Comparison of ENCODE assay signal across 30 cellular contexts in the genomic region with DNA sequence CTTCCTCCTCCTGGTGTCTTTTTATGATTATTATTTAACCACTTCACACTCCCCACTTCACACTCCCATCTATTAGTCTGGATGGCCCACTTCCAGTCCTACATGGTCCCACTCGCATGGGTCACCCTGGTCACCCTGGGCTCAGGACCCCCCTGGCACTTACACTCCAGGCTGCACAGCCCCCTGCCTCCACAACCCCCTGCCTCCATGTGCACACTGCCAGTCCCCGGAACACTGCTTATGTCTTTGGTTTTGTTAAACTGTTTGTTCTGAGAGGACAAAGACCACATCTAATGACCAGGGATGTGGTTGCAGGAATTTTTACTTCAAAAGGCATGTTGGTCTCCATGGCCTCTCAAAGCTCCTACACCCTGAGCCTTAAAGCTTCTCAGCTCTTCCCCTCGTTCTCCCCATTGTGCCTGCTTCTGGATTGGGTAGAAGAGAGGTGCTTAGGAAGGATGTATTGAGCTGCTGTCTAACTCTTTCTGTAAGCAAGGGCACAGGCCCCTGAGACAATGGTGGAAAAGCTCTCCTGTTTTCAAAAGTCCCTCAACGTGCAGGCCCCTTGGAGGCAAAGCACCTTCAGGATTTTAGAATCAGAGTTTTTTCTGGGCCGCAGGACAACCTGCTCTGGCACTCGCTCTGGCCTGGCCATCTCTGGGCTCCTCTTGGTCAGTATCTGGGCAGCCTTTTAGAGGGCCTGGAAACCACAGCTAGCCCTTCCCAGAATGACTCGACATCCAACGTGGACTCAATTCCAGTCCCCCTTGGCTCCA.
DNase-seq lines count a peak whose midpoint lies in the region; ATAC-seq, FAIRE-seq and TF ChIP-seq lines count a peak whose summit lies in the region.
"Had no signal": no experiment of that assay in that cellular context is flagged by ENCODE, and none has a peak within 500 bp of the region (broad histone marks: within the 10 kb centered on the region; RNA-seq: fewer than 3 reads in every experiment).

No MANE protein-coding gene starts in this region.

- H2BK15ac ChIP-seq in IMR-90 (ENCODE audit: low read depth, low read length) = no peak overlapping the region

- 100% methylated on average over 2 of the region's 8 CpGs; no CpG with 5 or more reads in 1 of the 2 experiments for WGBS in IMR-90 (ENCODE audit: extremely low coverage in 2 of 2, insufficient read length in 1 of 2), 2 experiments
- 43% methylated on average over 8 of the region's 8 CpGs for WGBS in K562 (ENCODE audit: insufficient coverage, low coverage, missing lambda C conversion rate)

- H3K4me2 ChIP-seq in IMR-90 (ENCODE audit: low read depth, low read length) (no peak overlapping the region), K562 (ENCODE audit: insufficient read depth, low read length) (no peak overlapping the region)
- H3K4me2 ChIP-seq: PC-9, smooth muscle cell had no signal

- no peak overlapping the region for H4K5ac ChIP-seq in IMR-90 (ENCODE audit: low read depth, low read length)

- no peak overlapping the region for H2BK5ac ChIP-seq in IMR-90 (ENCODE audit: low read depth, low read length, poor library complexity, severe bottlenecking)

- no peaks in the 10 kb centered on the region for H3K9me1 ChIP-seq in IMR-90 (ENCODE audit: insufficient read depth, low read length)
- H3K9me1 ChIP-seq in K562 (ENCODE audit: control insufficient read depth, insufficient read depth, low read length) = no peaks in the 10 kb centered on the region

- no peaks in the 10 kb centered on the region for H3K79me2 ChIP-seq in K562 (ENCODE audit: control insufficient read depth, insufficient read depth, low read length)
- H3K79me2 ChIP-seq: parathyroid adenoma had no signal

- H3K9me3 ChIP-seq in IMR-90 (ENCODE audit: control insufficient read depth, insufficient read depth, low read length) (no peaks in the 10 kb centered on the region), K562 (replicated peaks; ENCODE audit: control insufficient read depth, insufficient read depth, low read depth, low read length) (no peaks in the 10 kb centered on the region), lower lobe of right lung (no peaks in the 10 kb centered on the region), tibial artery (no peaks in the 10 kb centered on the region)
- H3K9me3 ChIP-seq: BE2C, suprapubic skin had no signal

- H2BK20ac ChIP-seq in IMR-90 (ENCODE audit: low read depth, low read length) = no peak overlapping the region; the same call in 1 of the 2 replicates

- no TSS peak for BruUV-seq in IMR-90 (replicated peaks; lab: Mats Ljungman, UMichigan)
- no TSS peak for BruUV-seq in K562 (replicated peaks; lab: Mats Ljungman, UMichigan)

- H3K23ac ChIP-seq in IMR-90 (ENCODE audit: low read depth, low read length) = no peak overlapping the region

- no peaks in the 10 kb centered on the region for H3K36me3 ChIP-seq in IMR-90 (ENCODE audit: control insufficient read depth, insufficient read depth, low read length)
- no peaks in the 10 kb centered on the region for H3K36me3 ChIP-seq in K562 (ENCODE audit: control insufficient read depth, insufficient read depth, low read length)
- no peaks in the 10 kb centered on the region for H3K36me3 ChIP-seq in lower lobe of right lung
- no peaks in the 10 kb centered on the region for H3K36me3 ChIP-seq in tibial artery
- H3K36me3 ChIP-seq: BE2C, brain microvascular endothelial cell, suprapubic skin had no signal

- no peak overlapping the region for H4K8ac ChIP-seq in IMR-90 (ENCODE audit: low read depth in 2 of 2, low read length in 2 of 2)

- TF ChIP-seq POLR2A in IMR-90 (IDR thresholded peaks at IDR 0.05; ENCODE audit: low read depth, low read length) (no peak), K562 (conservative IDR thresholded peaks at IDR 0.05) (no peak)

- no peak for FAIRE-seq in K562 (lab: Jason Lieb, UNC)
- no peak for FAIRE-seq in HTR-8/SVneo (lab: Jason Lieb, UNC)
- FAIRE-seq: GM12891, kidney, urothelium cell line had no signal

- dilution Hi-C loops in IMR-90 (cut with HindIII; ENCODE audit: low sequenced_read_pairs, unreplicated experiment) = no loop called here

- DNase-seq in IMR-90 (no peak), K562 (ENCODE audit: extremely low read depth in 1 of 4, low spot score in 3 of 4) (no peak), lower lobe of right lung (no peak), tibial artery (no peak), HTR-8/SVneo (ENCODE audit: insufficient read length, low spot score) (no peak), COLO668 (lab: John Stamatoyannopoulos, UW; ENCODE audit: unreplicated experiment) (no peak)
- DNase-seq in central memory CD4-positive, alpha-beta T cell = no peak
- DNase-seq: activated CD4-positive, alpha-beta T cell treated with anti-CD3 and anti-CD28 coated beads for 36 hours; activated CD8-positive, alpha-beta memory T cell treated with anti-CD3 and anti-CD28 coated beads for 24 hours; activated naive CD4-positive, alpha-beta T cell treated with anti-CD3 and anti-CD28 coated beads, Interleukin-2, amount 50 U/mL, for 16 hours; activated T-cell treated with anti-CD3 and anti-CD28 coated beads for 4 hours; BE2C; brain microvascular endothelial cell; DMS153; effector memory CD8-positive, alpha-beta T cell; erythroblast; HCEC 1CT; Kasumi-1; kidney; mammary epithelial cell; NCI-H1436; nephron progenitor cell; PC-9; stimulated activated CD4-positive, alpha-beta T cell treated with anti-CD3 and anti-CD28 coated beads, Interleukin-1b, Interleukin-23, amount 100 ng/mL, for 48 hours; stimulated activated naive CD4-positive, alpha-beta T cell treated with Interleukin-2 at 50 U/mL for 16 hours had no signal

- H3K18ac ChIP-seq in IMR-90 (ENCODE audit: low read depth, low read length) = no peak overlapping the region

- H3K27me3 ChIP-seq in IMR-90 (ENCODE audit: control insufficient read depth, insufficient read depth, low read length) (no peaks in the 10 kb centered on the region), K562 (ENCODE audit: control insufficient read depth in 2 of 2, insufficient read depth in 2 of 2, low read length in 2 of 2) (no peaks in the 10 kb centered on the region), lower lobe of right lung (ENCODE audit: low read depth) (no peaks in the 10 kb centered on the region), tibial artery (no peaks in the 10 kb centered on the region)
- H3K27me3 ChIP-seq: BE2C, brain microvascular endothelial cell, suprapubic skin had no signal

- no peak overlapping the region for H2AK9ac ChIP-seq in IMR-90 (replicated peaks; ENCODE audit: low read depth, low read length, poor library complexity)

- no peak overlapping the region for H3K4ac ChIP-seq in IMR-90 (ENCODE audit: low read depth, low read length)

- no peak overlapping the region for H2BK120ac ChIP-seq in IMR-90 (ENCODE audit: low read depth, low read length)

- no peak for TF ChIP-seq CTCF in IMR-90 (conservative IDR thresholded peaks at IDR 0.05; ENCODE audit: low read depth, low read length)
- TF ChIP-seq CTCF in K562 (IDR thresholded peaks at IDR 0.05 in 2 of 3, conservative IDR thresholded peaks at IDR 0.05 in 1 of 3; ENCODE audit: insufficient read depth in 2 of 3, low read depth in 1 of 3, low read length in 3 of 3) = no peak
- no peak for TF ChIP-seq CTCF in lower lobe of right lung (IDR thresholded peaks at IDR 0.05)
- TF ChIP-seq CTCF in tibial artery (IDR thresholded peaks at IDR 0.05) = no peak

- ATAC-seq in IMR-90 (ENCODE audit: low read depth) (no peak), K562 (no peak), lower lobe of right lung (no peak)
- ATAC-seq: activated CD4-positive, alpha-beta T cell treated with anti-CD3 and anti-CD28 coated beads for 36 hours; effector memory CD8-positive, alpha-beta T cell had no signal

- H3K14ac ChIP-seq in IMR-90 (replicated peaks; ENCODE audit: low read depth, low read length) = no peak overlapping the region

- H3K27ac ChIP-seq in IMR-90 (ENCODE audit: insufficient read depth, low read length) (no peak overlapping the region), K562 (ENCODE audit: extremely low read depth, low read depth, low read length) (no peak overlapping the region), lower lobe of right lung (peak overlapping the region; percentile 43), tibial artery (peak overlapping the region; percentile 30 to 48)
- H3K27ac ChIP-seq: brain microvascular endothelial cell, parathyroid adenoma, PC-9, suprapubic skin had no signal

- H3K4me1 ChIP-seq in IMR-90 (ENCODE audit: control insufficient read depth, insufficient read depth, low read length) (no peaks in the 10 kb centered on the region; the same call in 1 of the 2 replicates), K562 (replicated peaks in 1 of 2; ENCODE audit: control insufficient read depth in 2 of 2, insufficient read depth in 2 of 2, low read length in 2 of 2) (peaks cover 2 to 24% of the 10 kb centered on the region in 2 experiments; a peak in 3 of 5 replicates), lower lobe of right lung (peaks cover 20% of the 10 kb centered on the region), tibial artery (peaks cover 0 to 28% (median 18%) of the 10 kb centered on the region in 4 donors)
- H3K4me1 ChIP-seq: BE2C, parathyroid adenoma had no signal

- intact Hi-C loops in IMR-90 (cut with micrococcal nuclease) (no loop called here), K562 (cut with micrococcal nuclease) (no loop called here), lower lobe of right lung (cut with DNase I) (loop anchor here (10.0 kb wide), 1 partner anchor 78 kb away; no protein-coding TSS in a partner anchor), tibial artery (cut with DNase I; ENCODE audit: low total_unique reads) (no loop called here)

- H3K9ac ChIP-seq in IMR-90 (ENCODE audit: low read depth, low read length) (no peak overlapping the region), K562 (ENCODE audit: insufficient read depth in 1 of 2, low read depth in 2 of 2, low read length in 2 of 2) (peak overlapping the region in 1 of 2 experiments; percentile 46; a peak in 1 of 4 replicates)
- H3K9ac ChIP-seq: parathyroid adenoma had no signal

- H4K20me1 ChIP-seq in IMR-90 (ENCODE audit: insufficient read depth, low read length) = no peaks in the 10 kb centered on the region
- no peaks in the 10 kb centered on the region for H4K20me1 ChIP-seq in K562 (replicated peaks; ENCODE audit: control insufficient read depth, insufficient read depth, low read length)

- TF ChIP-seq RAD21 in IMR-90 (IDR thresholded peaks at IDR 0.05; ENCODE audit: low read length) (no peak), K562 (CRISPR knock-in tag; conservative IDR thresholded peaks at IDR 0.05 in 1 of 2, IDR thresholded peaks at IDR 0.05 in 1 of 2) (no peak)

- in situ Hi-C loops in IMR-90 (cut with MboI; ENCODE audit: low sequenced_read_pairs) = no loop called here
- in situ Hi-C loops in K562 (cut with MboI) = no loop called here

- H2AFZ ChIP-seq in IMR-90 (replicated peaks; ENCODE audit: low read length, poor library complexity) = peak overlapping the region; percentile 29
- peak overlapping the region; percentile 33; the same call in 1 of the 2 replicates for H2AFZ ChIP-seq in K562 (ENCODE audit: low read depth, low read length)
- H2AFZ ChIP-seq: parathyroid adenoma, PC-9 had no signal

- POLR2A ChIA-PET in IMR-90 (lab: Charles Lee; ENCODE audit: unreplicated experiment) (no interaction called here), K562 (lab: Yijun Ruan, JAX) (interaction anchor here (0.6 to 1.3 kb wide), 6 partner anchors 10 to 854 kb away, joined by 3 read pairs; no protein-coding TSS in a partner anchor)

- H2AK5ac ChIP-seq in IMR-90 (ENCODE audit: low read depth, low read length) = 0 out of 2 replicates have a peak overlapping the region, but pooled peaks have one; percentile 50

- no peaks in the 10 kb centered on the region for H3K79me1 ChIP-seq in IMR-90 (ENCODE audit: low read depth in 1 of 2, low read length in 2 of 2)

- no peak overlapping the region for H3K56ac ChIP-seq in IMR-90 (ENCODE audit: extremely low read depth, insufficient read depth, low read length)

- H3K4me3 ChIP-seq in IMR-90 (ENCODE audit: insufficient read depth, low read depth, low read length) (no peak overlapping the region), K562 (no peak overlapping the region), lower lobe of right lung (no peak overlapping the region), tibial artery (no peak overlapping the region)
- H3K4me3 ChIP-seq: PC-9, smooth muscle cell, suprapubic skin had no signal

- no peak for TF ChIP-seq EP300 in K562 (IDR thresholded peaks at IDR 0.05; ENCODE audit: low read length)

- CTCF ChIA-PET in IMR-90 (lab: Yijun Ruan, JAX) (no interaction called here), K562 (lab: Yijun Ruan, JAX; ENCODE audit: low intra/inter-chr PET ratio) (no interaction called here)

- H4K91ac ChIP-seq in IMR-90 (ENCODE audit: insufficient read depth, low read depth, low read length) = no peak overlapping the region

Comparison
In these comparisons a context has a peak if more than half of its experiments do, and no peak if none do; other contexts are left out.
1. H3K27ac ChIP-seq: peak in lower lobe of right lung (single experiment) and tibial artery (2 of 2); none in IMR-90 (single experiment) and K562 (single experiment).